ENCODE assay signal across 26 cellular contexts in the genomic region with DNA sequence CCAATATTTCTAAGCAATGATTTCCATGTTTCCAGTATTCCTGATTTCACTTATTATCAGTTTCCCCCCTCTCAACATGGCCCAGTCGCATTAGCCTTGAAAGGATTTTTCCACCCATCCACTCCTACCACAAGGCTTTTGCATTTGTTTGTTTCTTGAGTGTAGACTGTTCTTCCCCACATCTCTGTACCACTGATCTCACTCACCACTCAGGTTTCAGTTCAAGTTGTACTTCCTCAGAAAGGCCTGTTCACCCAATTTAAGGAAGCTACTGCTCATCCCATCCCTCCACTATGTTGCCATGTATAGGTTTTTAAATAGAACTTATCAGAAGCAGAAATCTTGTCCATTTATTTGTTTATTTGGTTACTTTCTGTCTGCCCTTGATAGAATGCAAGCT.
"Had no signal": no experiment of that assay in that cellular context is flagged by ENCODE, and none has a peak within 500 bp of the region (broad histone marks: within the 10 kb centered on the region; RNA-seq: fewer than 3 reads in every experiment).

No MANE protein-coding gene starts in this region.

- H3K4me3 Mint-ChIP-seq: activated T-cell treated with anti-CD3 and anti-CD28 coated beads, Interleukin-2, amount 50 U/mL, for 24 hours; activated T-helper 17 cell treated with anti-CD3 and anti-CD28 coated beads, Interleukin-2, amount 50 U/mL, for 72 hours; naive thymus-derived CD4-positive, alpha-beta T cell; neural crest cell; stimulated activated effector memory CD8-positive, alpha-beta T cell treated with anti-CD3 and anti-CD28 coated beads, Interleukin-12 subunit alpha, Interleukin-12 subunit beta, amount 100 ng/mL, for 72 hours; WTC11 had no signal

- H3K9me3 Mint-ChIP-seq: activated naive CD4-positive, alpha-beta T cell treated with anti-CD3 and anti-CD28 coated beads, Interleukin-2, amount 50 U/mL, for 72 hours; activated T-cell treated with anti-CD3 and anti-CD28 coated beads, Interleukin-2, amount 50 U/mL, for 24 hours; activated T-helper 17 cell treated with anti-CD3 and anti-CD28 coated beads, Interleukin-2, amount 50 U/mL, for 72 hours; neural crest cell; WTC11 had no signal

- H3K9me3 ChIP-seq: esophagus squamous epithelium, gastrocnemius medialis, left lung, right lobe of liver, stomach, suprapubic skin, tibial nerve had no signal

- H3K36me3 ChIP-seq: brain microvascular endothelial cell, esophagus squamous epithelium, gastrocnemius medialis, left lung, right lobe of liver, stomach, suprapubic skin, tibial nerve had no signal

- H3K4me3 ChIP-seq: dorsolateral prefrontal cortex, esophagus squamous epithelium, gastrocnemius medialis, left lung, right lobe of liver, skin epidermis, stomach, suprapubic skin, tibial nerve had no signal

- DNase-seq: activated CD8-positive, alpha-beta memory T cell treated with anti-CD3 and anti-CD28 coated beads for 24 hours; activated CD8-positive, alpha-beta memory T cell treated with anti-CD3 and anti-CD28 coated beads, Interleukin-2, amount 50 U/mL, for 4 hours; activated T-cell treated with anti-CD3 and anti-CD28 coated beads, Interleukin-2, amount 50 U/mL, for 24 hours; aorta; brain microvascular endothelial cell; central memory CD4-positive, alpha-beta T cell; dorsolateral prefrontal cortex; esophagus squamous epithelium; gastrocnemius medialis; hippocampal formation; kidney glomerular epithelial cell; left lung; naive thymus-derived CD4-positive, alpha-beta T cell; occipital lobe; posterior cingulate gyrus; right lobe of liver; stimulated activated CD4-positive, alpha-beta T cell treated with anti-CD3 and anti-CD28 coated beads, Interleukin-1b, Interleukin-23, amount 100 ng/mL, for 48 hours; stomach had no signal

- ATAC-seq: activated naive CD4-positive, alpha-beta T cell treated with anti-CD3 and anti-CD28 coated beads, Interleukin-2, amount 50 U/mL, for 72 hours; activated T-helper 17 cell treated with anti-CD3 and anti-CD28 coated beads, Interleukin-2, amount 50 U/mL, for 72 hours; gastrocnemius medialis; left lung; naive thymus-derived CD4-positive, alpha-beta T cell; right lobe of liver; stimulated activated effector memory CD8-positive, alpha-beta T cell treated with anti-CD3 and anti-CD28 coated beads, Interleukin-12 subunit alpha, Interleukin-12 subunit beta, amount 100 ng/mL, for 72 hours; WTC11 had no signal

- H3K36me3 Mint-ChIP-seq: activated naive CD4-positive, alpha-beta T cell treated with anti-CD3 and anti-CD28 coated beads, Interleukin-2, amount 50 U/mL, for 72 hours; naive thymus-derived CD4-positive, alpha-beta T cell; stimulated activated effector memory CD8-positive, alpha-beta T cell treated with anti-CD3 and anti-CD28 coated beads, Interleukin-12 subunit alpha, Interleukin-12 subunit beta, amount 100 ng/mL, for 72 hours; WTC11 had no signal

- H3K4me1 ChIP-seq: esophagus squamous epithelium, gastrocnemius medialis, left lung, right lobe of liver, stomach, suprapubic skin, tibial nerve had no signal

- H3K27ac Mint-ChIP-seq: activated naive CD4-positive, alpha-beta T cell treated with anti-CD3 and anti-CD28 coated beads, Interleukin-2, amount 50 U/mL, for 72 hours; activated T-cell treated with anti-CD3 and anti-CD28 coated beads, Interleukin-2, amount 50 U/mL, for 24 hours; activated T-helper 17 cell treated with anti-CD3 and anti-CD28 coated beads, Interleukin-2, amount 50 U/mL, for 72 hours; naive thymus-derived CD4-positive, alpha-beta T cell; stimulated activated effector memory CD8-positive, alpha-beta T cell treated with anti-CD3 and anti-CD28 coated beads, Interleukin-12 subunit alpha, Interleukin-12 subunit beta, amount 100 ng/mL, for 72 hours; WTC11 had no signal

- H3K27me3 ChIP-seq: brain microvascular endothelial cell, dorsolateral prefrontal cortex, esophagus squamous epithelium, gastrocnemius medialis, left lung, right lobe of liver, stomach, suprapubic skin, tibial nerve had no signal

- H3K4me1 Mint-ChIP-seq: activated T-helper 17 cell treated with anti-CD3 and anti-CD28 coated beads, Interleukin-2, amount 50 U/mL, for 72 hours; naive thymus-derived CD4-positive, alpha-beta T cell; neural crest cell; stimulated activated effector memory CD8-positive, alpha-beta T cell treated with anti-CD3 and anti-CD28 coated beads, Interleukin-12 subunit alpha, Interleukin-12 subunit beta, amount 100 ng/mL, for 72 hours had no signal

- H3K27me3 Mint-ChIP-seq: activated T-cell treated with anti-CD3 and anti-CD28 coated beads, Interleukin-2, amount 50 U/mL, for 24 hours; activated T-helper 17 cell treated with anti-CD3 and anti-CD28 coated beads, Interleukin-2, amount 50 U/mL, for 72 hours; naive thymus-derived CD4-positive, alpha-beta T cell had no signal

- H3K27ac ChIP-seq: brain microvascular endothelial cell, dorsolateral prefrontal cortex, esophagus squamous epithelium, gastrocnemius medialis, left lung, right lobe of liver, skin epidermis, stomach, suprapubic skin, tibial nerve had no signal
